In genomic region chr5:110851357-110851756, GRCh38 we compare ENCODE assay signal across 12 cellular contexts.
"Had no signal": no experiment of that assay in that cellular context is flagged by ENCODE, and none has a peak within 500 bp of the region (broad histone marks: within the 10 kb centered on the region; RNA-seq: fewer than 3 reads in every experiment).

No MANE protein-coding gene starts in this region.

- DNase-seq: activated CD4-positive, alpha-beta T cell treated with anti-CD3 and anti-CD28 coated beads, Interleukin-2, amount 50 U/mL, for 48 hours; activated CD4-positive, CD25-positive, alpha-beta regulatory T cell treated with anti-CD3 and anti-CD28 coated beads, Interleukin-2, amount 50 U/mL, for 72 hours; activated CD8-positive, alpha-beta memory T cell treated with anti-CD3 and anti-CD28 coated beads, Interleukin-2, amount 10 ng/mL, durations not matched to agents 7 days and 5 days; activated T-cell treated with anti-CD3 and anti-CD28 coated beads, Interleukin-2, amount 50 U/mL, for 4 hours; aorta; central memory CD4-positive, alpha-beta T cell; effector memory CD4-positive, alpha-beta T cell; head of caudate nucleus; nucleus accumbens; stimulated activated naive CD4-positive, alpha-beta T cell treated with Interleukin-2 at 50 U/mL for 16 hours; T-helper 9 cell; trophoblast cell had no signal
